Comparison of ENCODE assay signal across 24 cellular contexts in the genomic region with DNA sequence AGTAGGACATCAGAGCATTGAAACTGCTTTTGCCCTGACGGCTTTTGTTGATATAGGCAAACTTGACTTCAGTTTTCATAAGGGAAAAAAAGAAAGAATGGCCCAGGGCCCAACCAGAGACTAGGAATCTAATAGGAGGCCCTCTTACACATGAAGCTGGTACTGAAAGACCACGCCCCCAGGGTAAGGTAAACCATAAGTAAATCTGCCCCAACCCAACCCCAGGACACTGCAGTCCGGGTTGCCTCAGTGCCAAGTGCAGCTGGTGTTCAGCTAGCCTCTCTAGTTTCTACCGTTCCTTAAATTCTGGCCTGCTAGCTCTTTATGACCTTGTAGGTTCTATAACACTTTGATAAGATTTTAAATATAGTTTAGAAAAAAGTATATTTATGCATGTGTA.
DNase-seq lines count a peak whose midpoint lies in the region; ATAC-seq and TF ChIP-seq lines count a peak whose summit lies in the region.
"Had no signal": no experiment of that assay in that cellular context is flagged by ENCODE, and none has a peak within 500 bp of the region (broad histone marks: within the 10 kb centered on the region; RNA-seq: fewer than 3 reads in every experiment).

No MANE protein-coding gene starts in this region.

- POLR2A ChIA-PET in IMR-90 (lab: Charles Lee; ENCODE audit: unreplicated experiment) = no interaction called here

- H3K79me2 ChIP-seq in MM.1S (ENCODE audit: low read length) = no peaks in the 10 kb centered on the region

- no peak overlapping the region for H3K23ac ChIP-seq in IMR-90 (ENCODE audit: low read depth, low read length)

- WGBS in IMR-90 (ENCODE audit: extremely low coverage in 2 of 2, insufficient read length in 1 of 2), 2 experiments = no CpG with 5 or more reads among the region's 4 CpGs
- 71% methylated on average over 4 of the region's 4 CpGs for WGBS in prostate gland
- 79% methylated on average over 4 of the region's 4 CpGs for WGBS in suprapubic skin

- H3K9me3 ChIP-seq in IMR-90 (ENCODE audit: control insufficient read depth, insufficient read depth, low read length) = peaks cover 8% of the 10 kb centered on the region
- H3K9me3 ChIP-seq in MM.1S (replicated peaks; ENCODE audit: insufficient read depth, low read length) = no peaks in the 10 kb centered on the region
- no peaks in the 10 kb centered on the region for H3K9me3 ChIP-seq in prostate gland
- no peaks in the 10 kb centered on the region for H3K9me3 ChIP-seq in suprapubic skin
- H3K9me3 ChIP-seq: HAP-1, SK-N-SH had no signal

- no peak for TF ChIP-seq EP300 in suprapubic skin (IDR thresholded peaks at IDR 0.05)

- DNase-seq in IMR-90 = no peak
- peak; percentile 16 for DNase-seq in MM.1S
- DNase-seq in RPMI8226 = peak; percentile 27
- peak; percentile 43 for DNase-seq in prostate gland (ENCODE audit: low spot score)
- no peak for DNase-seq in suprapubic skin (ENCODE audit: low spot score in 2 of 2)
- no peak for DNase-seq in activated CD8-positive, alpha-beta memory T cell treated with anti-CD3 and anti-CD28 coated beads, Interleukin-2, amount 50 U/mL, for 4 hours
- DNase-seq in NCI-H2227 treated with DMSO at 0.1 percent for 48 hours (lab: John Stamatoyannopoulos, UW) = no peak
- DNase-seq: C1 segment of cervical spinal cord; Caco-2; CD4-positive, alpha-beta memory T cell; DMS 273 treated with DMSO at 0.1 percent for 48 hours; DND-41; GOT3; HFFc6; Karpas-422; NCI-H1105 treated with DMSO at 0.1 percent for 48 hours; NCI-H2081; NCI-H2171; NCI-H345; NCI-H510A treated with DMSO at 0.1 percent for 48 hours; SK-N-SH; SW 1271 had no signal

- no peaks in the 10 kb centered on the region for H4K20me1 ChIP-seq in IMR-90 (ENCODE audit: insufficient read depth, low read length)
- H4K20me1 ChIP-seq in MM.1S (ENCODE audit: insufficient read depth, low read length) = no peaks in the 10 kb centered on the region

- no peak overlapping the region for H3K27ac ChIP-seq in IMR-90 (ENCODE audit: insufficient read depth, low read length)
- H3K27ac ChIP-seq in MM.1S (ENCODE audit: low read length) = no peak overlapping the region
- H3K27ac ChIP-seq in prostate gland = peak overlapping the region; percentile 27 to 80
- H3K27ac ChIP-seq in suprapubic skin = no peak overlapping the region

- no peak overlapping the region for H3K4me2 ChIP-seq in IMR-90 (ENCODE audit: low read depth, low read length)
- no peak overlapping the region for H3K4me2 ChIP-seq in MM.1S (ENCODE audit: low read depth, low read length)
- H3K4me2 ChIP-seq: SK-N-SH had no signal

- no peaks in the 10 kb centered on the region for H3K9me2 ChIP-seq in MM.1S (replicated peaks; ENCODE audit: insufficient read depth, low read length)
- H3K9me2 ChIP-seq: SK-N-SH had no signal

- H3K4me1 ChIP-seq in IMR-90 (ENCODE audit: control insufficient read depth, insufficient read depth, low read length) (no peaks in the 10 kb centered on the region), MM.1S (ENCODE audit: low read length) (peaks cover 27% of the 10 kb centered on the region), prostate gland (replicated peaks) (no peaks in the 10 kb centered on the region), suprapubic skin (peaks cover 4% of the 10 kb centered on the region)
- H3K4me1 ChIP-seq: HAP-1 had no signal

- H3K9me1 ChIP-seq in IMR-90 (ENCODE audit: insufficient read depth, low read length) = 0 out of 2 replicates have a peak, but pooled peaks cover 5% of the 10 kb centered on the region

- H4K8ac ChIP-seq in IMR-90 (ENCODE audit: low read depth in 2 of 2, low read length in 2 of 2) = no peak overlapping the region

- ATAC-seq in IMR-90 (ENCODE audit: low read depth) = no peak
- ATAC-seq: Panc1 had no signal

- H3K36me3 ChIP-seq in IMR-90 (ENCODE audit: control insufficient read depth, insufficient read depth, low read length) (no peaks in the 10 kb centered on the region), MM.1S (replicated peaks; ENCODE audit: insufficient read depth, low read length) (no peaks in the 10 kb centered on the region), prostate gland (no peaks in the 10 kb centered on the region), suprapubic skin (no peaks in the 10 kb centered on the region)
- H3K36me3 ChIP-seq: HAP-1 had no signal

- H2AFZ ChIP-seq in IMR-90 (replicated peaks; ENCODE audit: low read length, poor library complexity) = no peak overlapping the region
- H2AFZ ChIP-seq in MM.1S (ENCODE audit: low read length) = no peak overlapping the region

- H4K5ac ChIP-seq in IMR-90 (ENCODE audit: low read depth, low read length) = no peak overlapping the region

- no peak overlapping the region for H2AK5ac ChIP-seq in IMR-90 (ENCODE audit: low read depth, low read length)

- no peak overlapping the region for H3K4ac ChIP-seq in IMR-90 (ENCODE audit: low read depth, low read length)

- H2BK15ac ChIP-seq in IMR-90 (ENCODE audit: low read depth, low read length) = peak overlapping the region; percentile 36; the same call in 1 of the 3 replicates

- H2BK120ac ChIP-seq in IMR-90 (ENCODE audit: low read depth, low read length) = no peak overlapping the region

- no peak for TF ChIP-seq POLR2A in IMR-90 (IDR thresholded peaks at IDR 0.05; ENCODE audit: low read depth, low read length)
- no peak for TF ChIP-seq POLR2A in prostate gland (IDR thresholded peaks at IDR 0.05)
- TF ChIP-seq POLR2A in suprapubic skin (IDR thresholded peaks at IDR 0.05) = no peak

- BruUV-seq in IMR-90 (replicated peaks; lab: Mats Ljungman, UMichigan) = no TSS peak

- no peak overlapping the region for H2BK5ac ChIP-seq in IMR-90 (ENCODE audit: low read depth, low read length, poor library complexity, severe bottlenecking)

- CTCF ChIA-PET in IMR-90 (lab: Yijun Ruan, JAX) = no interaction called here

- H3K4me3 ChIP-seq in IMR-90 (ENCODE audit: insufficient read depth, low read depth, low read length) = no peak overlapping the region
- H3K4me3 ChIP-seq in MM.1S (ENCODE audit: low read length) = no peak overlapping the region
- H3K4me3 ChIP-seq in prostate gland = no peak overlapping the region
- H3K4me3 ChIP-seq in suprapubic skin = no peak overlapping the region
- H3K4me3 ChIP-seq: HAP-1 had no signal

- TF ChIP-seq CTCF in IMR-90 (conservative IDR thresholded peaks at IDR 0.05; ENCODE audit: low read depth, low read length) (no peak), MM.1S (IDR thresholded peaks at IDR 0.05; ENCODE audit: low read length) (no peak), prostate gland (IDR thresholded peaks at IDR 0.05) (no peak), suprapubic skin (IDR thresholded peaks at IDR 0.05) (no peak)

- H2AK9ac ChIP-seq in IMR-90 (replicated peaks; ENCODE audit: low read depth, low read length, poor library complexity) = no peak overlapping the region

- no peak overlapping the region for H3K9ac ChIP-seq in IMR-90 (ENCODE audit: low read depth, low read length)
- H3K9ac ChIP-seq in MM.1S (ENCODE audit: low read length) = no peak overlapping the region
- H3K9ac ChIP-seq: SK-N-SH had no signal

- H3K56ac ChIP-seq in IMR-90 (ENCODE audit: extremely low read depth, insufficient read depth, low read length) = no peak overlapping the region

- no peak overlapping the region for H2BK20ac ChIP-seq in IMR-90 (ENCODE audit: low read depth, low read length)

- in situ Hi-C loops in IMR-90 (cut with MboI; ENCODE audit: low sequenced_read_pairs) = no loop called here

- no peak overlapping the region for H3K14ac ChIP-seq in IMR-90 (replicated peaks; ENCODE audit: low read depth, low read length)

- intact Hi-C loops in IMR-90 (cut with micrococcal nuclease) (loop anchor here (5.0 to 10.0 kb wide), 3 partner anchors 200 to 497 kb away; partner anchors contain the start of gene MINDY2), prostate gland (cut with DNase I) (no loop called here)

- H3K79me1 ChIP-seq in IMR-90 (ENCODE audit: low read depth in 1 of 2, low read length in 2 of 2) = no peaks in the 10 kb centered on the region

- H4K91ac ChIP-seq in IMR-90 (ENCODE audit: insufficient read depth, low read depth, low read length) = no peak overlapping the region

- no peak for TF ChIP-seq RAD21 in IMR-90 (IDR thresholded peaks at IDR 0.05; ENCODE audit: low read length)

- dilution Hi-C loops in IMR-90 (cut with HindIII; ENCODE audit: low sequenced_read_pairs, unreplicated experiment) = no loop called here

- H3K27me3 ChIP-seq in IMR-90 (ENCODE audit: control insufficient read depth, insufficient read depth, low read length) (no peaks in the 10 kb centered on the region), MM.1S (replicated peaks; ENCODE audit: insufficient read depth, low read length) (no peaks in the 10 kb centered on the region), prostate gland (replicated peaks; ENCODE audit: insufficient read depth) (no peaks in the 10 kb centered on the region), suprapubic skin (no peaks in the 10 kb centered on the region)

- no peak overlapping the region for H3K18ac ChIP-seq in IMR-90 (ENCODE audit: low read depth, low read length)

- no peaks in the 10 kb centered on the region for H3F3A ChIP-seq in MM.1S (ENCODE audit: insufficient read depth, low read length)

TF ChIP-seq in IMR-90, 13 proteins besides CTCF, POLR2A, EP300 and RAD21 (continues in another document):
- no peak for TF ChIP-seq SMC3 (IDR thresholded peaks at IDR 0.05; ENCODE audit: low read depth, low read length)
- TF ChIP-seq USF2 (IDR thresholded peaks at IDR 0.05; ENCODE audit: low read depth, low read length) = no peak
- TF ChIP-seq MXI1 (IDR thresholded peaks at IDR 0.05; ENCODE audit: borderline replicate concordance, low read depth, low read length) = no peak
- no peak for TF ChIP-seq MAFK (IDR thresholded peaks at IDR 0.05; ENCODE audit: low read depth, low read length)
- no peak for TF ChIP-seq FOS (IDR thresholded peaks at IDR 0.05; ENCODE audit: low read depth, low read length)
- no peak for TF ChIP-seq RFX5 (IDR thresholded peaks at IDR 0.05; ENCODE audit: low read depth, low read length)
- no peak for TF ChIP-seq CHD1 (IDR thresholded peaks at IDR 0.05; ENCODE audit: low read depth, low read length)
- no peak for TF ChIP-seq CEBPB (IDR thresholded peaks at IDR 0.05; ENCODE audit: low read depth, low read length)
- no peak for TF ChIP-seq BHLHE40 (IDR thresholded peaks at IDR 0.05; ENCODE audit: low read depth, low read length)

Comparison
In these comparisons a context has a peak if more than half of its experiments do, and no peak if none do; other contexts are left out.
1. DNase-seq: peak in MM.1S (single experiment), RPMI8226 (single experiment) and prostate gland (single experiment); none in IMR-90 (single experiment), suprapubic skin (0 of 2), activated CD8-positive, alpha-beta memory T cell treated with anti-CD3 and anti-CD28 coated beads, Interleukin-2, amount 50 U/mL, for 4 hours (single experiment) and NCI-H2227 treated with DMSO at 0.1 percent for 48 hours (single experiment).
2. H3K27ac ChIP-seq: peak in prostate gland (2 of 2); none in IMR-90 (single experiment), MM.1S (single experiment) and suprapubic skin (single experiment).